ENCODE assay signal across 1 cellular context in the genomic region with DNA sequence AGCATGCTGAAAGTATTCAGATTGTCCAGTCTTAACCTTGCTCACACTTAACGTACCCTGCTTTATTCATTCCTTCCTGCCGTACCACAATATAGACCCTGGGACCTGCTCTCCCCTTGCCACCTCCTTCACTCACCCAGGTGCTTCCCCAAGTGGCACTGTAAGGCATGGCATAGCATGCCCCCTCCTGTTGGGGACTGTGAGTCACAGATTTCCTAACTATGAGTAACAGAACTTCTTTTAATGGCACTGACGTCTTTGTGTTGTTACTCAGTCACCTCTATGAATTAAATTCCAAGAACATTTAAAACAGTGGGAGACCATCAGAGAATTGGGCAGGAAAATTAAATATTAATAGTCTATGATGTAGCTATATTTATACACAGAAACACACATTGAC.
TF ChIP-seq lines count a peak whose summit lies in the region.

No MANE protein-coding gene starts in this region.

TF ChIP-seq in HepG2, 621 proteins besides CTCF, POLR2A, EP300 and RAD21 (continued from another document):
- TF ChIP-seq KIAA2018 (CRISPR knock-in tag; IDR thresholded peaks at IDR 0.05; ENCODE audit: borderline replicate concordance) = no peak
- no peak for TF ChIP-seq FOSL2 (CRISPR knock-in tag; IDR thresholded peaks at IDR 0.05)
- TF ChIP-seq ZNF564 (CRISPR knock-in tag; IDR thresholded peaks at IDR 0.05) = no peak
- no peak for TF ChIP-seq ZNF775 (CRISPR knock-in tag; IDR thresholded peaks at IDR 0.05; ENCODE audit: borderline replicate concordance)
- no peak for TF ChIP-seq ZSCAN20 (CRISPR knock-in tag; IDR thresholded peaks at IDR 0.05; ENCODE audit: borderline replicate concordance)
- TF ChIP-seq, protein P1, sequence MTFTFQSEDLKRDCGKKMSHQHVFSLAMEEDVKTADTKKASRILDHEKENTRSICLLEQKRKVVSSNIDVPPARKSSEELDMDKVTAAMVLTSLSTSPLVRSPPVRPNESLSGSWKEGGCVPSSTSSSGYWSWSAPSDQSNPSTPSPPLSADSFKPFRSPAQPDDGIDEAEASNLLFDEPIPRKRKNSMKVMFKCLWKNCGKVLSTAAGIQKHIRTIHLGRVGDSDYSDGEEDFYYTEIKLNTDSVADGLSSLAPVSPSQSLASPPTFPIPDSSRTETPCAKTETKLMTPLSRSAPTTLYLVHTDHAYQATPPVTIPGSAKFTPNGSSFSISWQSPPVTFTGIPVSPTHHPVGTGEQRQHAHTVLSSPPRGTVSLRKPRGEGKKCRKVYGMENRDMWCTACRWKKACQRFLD (CRISPR knock-in tag; IDR thresholded peaks at IDR 0.05; ENCODE audit: borderline replicate concordance) = no peak
- no peak for TF ChIP-seq ZBTB34 (CRISPR knock-in tag; IDR thresholded peaks at IDR 0.05)
- no peak for TF ChIP-seq ZNF790 (CRISPR knock-in tag; IDR thresholded peaks at IDR 0.05; ENCODE audit: borderline replicate concordance)
- no peak for TF ChIP-seq ZNF549 (CRISPR knock-in tag; IDR thresholded peaks at IDR 0.05)
- TF ChIP-seq, protein P2, sequence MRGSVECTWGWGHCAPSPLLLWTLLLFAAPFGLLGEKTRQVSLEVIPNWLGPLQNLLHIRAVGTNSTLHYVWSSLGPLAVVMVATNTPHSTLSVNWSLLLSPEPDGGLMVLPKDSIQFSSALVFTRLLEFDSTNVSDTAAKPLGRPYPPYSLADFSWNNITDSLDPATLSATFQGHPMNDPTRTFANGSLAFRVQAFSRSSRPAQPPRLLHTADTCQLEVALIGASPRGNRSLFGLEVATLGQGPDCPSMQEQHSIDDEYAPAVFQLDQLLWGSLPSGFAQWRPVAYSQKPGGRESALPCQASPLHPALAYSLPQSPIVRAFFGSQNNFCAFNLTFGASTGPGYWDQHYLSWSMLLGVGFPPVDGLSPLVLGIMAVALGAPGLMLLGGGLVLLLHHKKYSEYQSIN (CRISPR knock-in tag; IDR thresholded peaks at IDR 0.05; ENCODE audit: borderline replicate concordance) = no peak
- no peak for TF ChIP-seq ZNF44 (CRISPR knock-in tag; IDR thresholded peaks at IDR 0.05)
- TF ChIP-seq, protein P3, sequence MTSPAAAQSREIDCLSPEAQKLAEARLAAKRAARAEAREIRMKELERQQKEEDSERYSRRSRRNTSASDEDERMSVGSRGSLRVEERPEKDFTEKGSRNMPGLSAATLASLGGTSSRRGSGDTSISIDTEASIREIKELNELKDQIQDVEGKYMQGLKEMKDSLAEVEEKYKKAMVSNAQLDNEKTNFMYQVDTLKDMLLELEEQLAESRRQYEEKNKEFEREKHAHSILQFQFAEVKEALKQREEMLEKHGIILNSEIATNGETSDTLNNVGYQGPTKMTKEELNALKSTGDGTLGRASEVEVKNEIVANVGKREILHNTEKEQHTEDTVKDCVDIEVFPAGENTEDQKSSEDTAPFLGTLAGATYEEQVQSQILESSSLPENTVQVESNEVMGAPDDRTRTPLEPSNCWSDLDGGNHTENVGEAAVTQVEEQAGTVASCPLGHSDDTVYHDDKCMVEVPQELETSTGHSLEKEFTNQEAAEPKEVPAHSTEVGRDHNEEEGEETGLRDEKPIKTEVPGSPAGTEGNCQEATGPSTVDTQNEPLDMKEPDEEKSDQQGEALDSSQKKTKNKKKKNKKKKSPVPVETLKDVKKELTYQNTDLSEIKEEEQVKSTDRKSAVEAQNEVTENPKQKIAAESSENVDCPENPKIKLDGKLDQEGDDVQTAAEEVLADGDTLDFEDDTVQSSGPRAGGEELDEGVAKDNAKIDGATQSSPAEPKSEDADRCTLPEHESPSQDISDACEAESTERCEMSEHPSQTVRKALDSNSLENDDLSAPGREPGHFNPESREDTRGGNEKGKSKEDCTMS (CRISPR knock-in tag; conservative IDR thresholded peaks at IDR 0.05) = no peak
- TF ChIP-seq ZNF883 (CRISPR knock-in tag; IDR thresholded peaks at IDR 0.05; ENCODE audit: not compliant biosample characterization) = no peak
- no peak for TF ChIP-seq ELF3 (CRISPR knock-in tag; IDR thresholded peaks at IDR 0.05)
- TF ChIP-seq ZNF644 (CRISPR knock-in tag; IDR thresholded peaks at IDR 0.05; ENCODE audit: low read depth) = no peak
- TF ChIP-seq ZNF263 (CRISPR knock-in tag; IDR thresholded peaks at IDR 0.05) = no peak
- TF ChIP-seq, protein P4, sequence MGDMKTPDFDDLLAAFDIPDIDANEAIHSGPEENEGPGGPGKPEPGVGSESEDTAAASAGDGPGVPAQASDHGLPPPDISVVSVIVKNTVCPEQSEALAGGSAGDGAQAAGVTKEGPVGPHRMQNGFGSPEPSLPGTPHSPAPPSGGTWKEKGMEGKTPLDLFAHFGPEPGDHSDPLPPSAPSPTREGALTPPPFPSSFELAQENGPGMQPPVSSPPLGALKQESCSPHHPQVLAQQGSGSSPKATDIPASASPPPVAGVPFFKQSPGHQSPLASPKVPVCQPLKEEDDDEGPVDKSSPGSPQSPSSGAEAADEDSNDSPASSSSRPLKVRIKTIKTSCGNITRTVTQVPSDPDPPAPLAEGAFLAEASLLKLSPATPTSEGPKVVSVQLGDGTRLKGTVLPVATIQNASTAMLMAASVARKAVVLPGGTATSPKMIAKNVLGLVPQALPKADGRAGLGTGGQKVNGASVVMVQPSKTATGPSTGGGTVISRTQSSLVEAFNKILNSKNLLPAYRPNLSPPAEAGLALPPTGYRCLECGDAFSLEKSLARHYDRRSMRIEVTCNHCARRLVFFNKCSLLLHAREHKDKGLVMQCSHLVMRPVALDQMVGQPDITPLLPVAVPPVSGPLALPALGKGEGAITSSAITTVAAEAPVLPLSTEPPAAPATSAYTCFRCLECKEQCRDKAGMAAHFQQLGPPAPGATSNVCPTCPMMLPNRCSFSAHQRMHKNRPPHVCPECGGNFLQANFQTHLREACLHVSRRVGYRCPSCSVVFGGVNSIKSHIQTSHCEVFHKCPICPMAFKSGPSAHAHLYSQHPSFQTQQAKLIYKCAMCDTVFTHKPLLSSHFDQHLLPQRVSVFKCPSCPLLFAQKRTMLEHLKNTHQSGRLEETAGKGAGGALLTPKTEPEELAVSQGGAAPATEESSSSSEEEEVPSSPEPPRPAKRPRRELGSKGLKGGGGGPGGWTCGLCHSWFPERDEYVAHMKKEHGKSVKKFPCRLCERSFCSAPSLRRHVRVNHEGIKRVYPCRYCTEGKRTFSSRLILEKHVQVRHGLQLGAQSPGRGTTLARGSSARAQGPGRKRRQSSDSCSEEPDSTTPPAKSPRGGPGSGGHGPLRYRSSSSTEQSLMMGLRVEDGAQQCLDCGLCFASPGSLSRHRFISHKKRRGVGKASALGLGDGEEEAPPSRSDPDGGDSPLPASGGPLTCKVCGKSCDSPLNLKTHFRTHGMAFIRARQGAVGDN (CRISPR knock-in tag; IDR thresholded peaks at IDR 0.05) = no peak
- TF ChIP-seq SIN3A (IDR thresholded peaks at IDR 0.05; ENCODE audit: borderline replicate concordance, low read depth, low read length) = no peak
